Comparison of ENCODE assay signal across 18 cellular contexts in the genomic region with DNA sequence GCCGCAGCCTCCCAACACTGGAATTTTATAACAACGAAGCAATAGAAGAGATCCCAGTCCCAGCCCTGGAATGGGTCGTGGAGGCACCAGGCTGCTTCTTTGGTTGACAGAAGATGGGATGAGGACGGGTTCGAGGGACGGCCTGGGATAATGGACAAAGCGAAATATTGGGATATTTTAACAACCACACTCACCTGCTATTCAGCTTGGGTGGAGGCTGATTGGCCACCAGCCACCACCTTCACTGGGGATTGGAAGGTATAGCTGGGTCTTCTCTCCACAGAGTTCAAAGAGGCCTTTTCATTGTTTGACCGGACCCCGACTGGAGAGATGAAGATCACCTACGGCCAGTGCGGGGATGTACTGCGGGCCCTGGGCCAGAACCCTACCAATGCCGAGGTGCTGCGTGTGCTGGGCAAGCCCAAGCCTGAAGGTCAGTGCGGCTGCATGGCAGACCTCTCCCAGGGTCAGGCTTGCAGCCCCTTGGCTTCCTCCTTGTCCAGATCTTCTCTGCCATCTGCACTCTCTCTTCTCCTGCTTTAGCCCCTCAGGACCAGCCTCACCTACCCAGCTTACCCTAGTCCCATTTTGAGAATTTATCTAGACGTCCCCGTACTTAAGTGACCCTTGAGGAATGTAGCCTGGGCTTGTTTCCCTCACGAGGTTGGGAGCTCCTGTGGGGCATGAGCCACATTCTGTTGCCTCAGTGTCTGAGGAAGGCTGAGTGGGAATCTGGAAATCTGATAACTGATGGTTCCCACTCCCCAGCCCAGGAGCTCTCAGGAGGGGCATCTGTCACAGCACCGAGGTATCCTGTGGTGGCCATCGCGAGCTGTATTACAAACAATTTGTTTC. TPM values are rescaled to one million over a fixed set of nuclear protein-coding genes. Genes with fewer than 3 reads are reported as not detected.
DNase-seq lines count a peak whose midpoint lies in the region; ATAC-seq, FAIRE-seq and TF ChIP-seq lines count a peak whose summit lies in the region.
"Had no signal": no experiment of that assay in that cellular context is flagged by ENCODE, and none has a peak within 500 bp of the region (broad histone marks: within the 10 kb centered on the region; RNA-seq: fewer than 3 reads in every experiment).

No MANE protein-coding gene starts in this region.

- H3F3A ChIP-seq in Loucy (ENCODE audit: low read depth): no peaks in the 10 kb centered on the region; the same call in 1 of the 2 replicates

- H3K4me3 ChIP-seq in CD4-positive, CD25-positive, alpha-beta regulatory T cell (ENCODE audit: low read depth, low read length): no peak overlapping the region
- H3K4me3 ChIP-seq in Loucy (ENCODE audit: low read length, poor library complexity, severe bottlenecking) (peak overlapping the region; percentile 49), H1 (ENCODE audit: extremely low read depth in 1 of 4, insufficient read depth in 2 of 4, low read depth in 3 of 4, low read length in 4 of 4) (no peak overlapping the region), small intestine (ENCODE audit: low read depth in 1 of 2, low read length in 2 of 2) (no peak overlapping the region)
- H3K4me3 ChIP-seq: ascending aorta, stomach had no signal

- no peak for DNase-seq in CD4-positive, CD25-positive, alpha-beta regulatory T cell
- DNase-seq in H1 (ENCODE audit: low read depth in 1 of 2, low spot score in 2 of 2) (no peak), small intestine (no peak)
- no peak for DNase-seq in naive thymus-derived CD8-positive, alpha-beta T cell
- DNase-seq in activated T-cell treated with anti-CD3 and anti-CD28 coated beads, Interleukin-2, amount 50 U/mL, for 48 hours: no peak
- DNase-seq: activated gamma-delta T cell, cortex of kidney, NCI-H1930 had no signal

- no peaks in the 10 kb centered on the region for H3K27me3 Mint-ChIP-seq in CD4-positive, CD25-positive, alpha-beta regulatory T cell
- no peaks in the 10 kb centered on the region for H3K27me3 Mint-ChIP-seq in naive thymus-derived CD8-positive, alpha-beta T cell

- H3K79me1 ChIP-seq in H1 (ENCODE audit: low read depth, low read length): no peaks in the 10 kb centered on the region

- TF ChIP-seq EP300 in H1 (IDR thresholded peaks at IDR 0.05; ENCODE audit: borderline replicate concordance in 1 of 2, low read depth in 2 of 2, low read length in 2 of 2): no peak

- TF ChIP-seq CTCF in Loucy (conservative IDR thresholded peaks at IDR 0.05; ENCODE audit: low read length) (no peak), H1 (IDR thresholded peaks at IDR 0.05; ENCODE audit: control extremely low read depth in 1 of 3, insufficient read depth in 1 of 3, low read depth in 1 of 3, low read length in 3 of 3) (no peak)

- no peaks in the 10 kb centered on the region for H3K23me2 ChIP-seq in H1 (ENCODE audit: low read depth, low read length)

- H3K79me2 ChIP-seq in Loucy (ENCODE audit: insufficient read depth, low read length) (no peaks in the 10 kb centered on the region), H1 (ENCODE audit: control insufficient read depth in 1 of 2, insufficient read depth in 2 of 2, low read length in 2 of 2) (no peaks in the 10 kb centered on the region)

- H4K91ac ChIP-seq in H1 (replicated peaks; ENCODE audit: insufficient read length, low read length): no peak overlapping the region

- H3K36me3 Mint-ChIP-seq in CD4-positive, CD25-positive, alpha-beta regulatory T cell: no peaks in the 10 kb centered on the region
- H3K36me3 Mint-ChIP-seq in naive thymus-derived CD8-positive, alpha-beta T cell: peaks cover 0 to 9% (median 0%) of the 10 kb centered on the region in 3 donors

- no peak overlapping the region for H3K23ac ChIP-seq in H1 (ENCODE audit: insufficient read length)

- no peaks in the 10 kb centered on the region for H3K9me3 ChIP-seq in CD4-positive, CD25-positive, alpha-beta regulatory T cell (ENCODE audit: control insufficient read depth in 2 of 2, low read length in 2 of 2)
- H3K9me3 ChIP-seq in Loucy (ENCODE audit: insufficient read depth, low read depth, low read length) (no peaks in the 10 kb centered on the region; the same call in 1 of the 2 replicates), H1 (ENCODE audit: insufficient read depth in 2 of 2, low read depth in 1 of 2, low read length in 1 of 2) (peaks cover 0 to 10% of the 10 kb centered on the region in 2 experiments; a peak in 2 of 4 replicates), small intestine (ENCODE audit: control insufficient read depth, low read depth) (no peaks in the 10 kb centered on the region)
- H3K9me3 ChIP-seq: ascending aorta, stomach had no signal

- H2BK20ac ChIP-seq in H1 (ENCODE audit: low read length): no peak overlapping the region

- no peak overlapping the region for H2BK15ac ChIP-seq in H1 (ENCODE audit: low read length)

- H2BK12ac ChIP-seq in H1 (ENCODE audit: low read depth, low read length): no peak overlapping the region

- no peak overlapping the region for H2BK5ac ChIP-seq in H1 (ENCODE audit: low read depth, low read length)

- ATAC-seq in CD4-positive, CD25-positive, alpha-beta regulatory T cell (ENCODE audit: low read depth in 2 of 2): no peak
- no peak for ATAC-seq in naive thymus-derived CD8-positive, alpha-beta T cell
- ATAC-seq in GM21723 (IDR thresholded peaks at IDR 0.05; ENCODE audit: unreplicated experiment): no peak
- ATAC-seq: HCT116 had no signal

- CTCF ChIA-PET in H1 (lab: Charles Lee; ENCODE audit: partially characterized antibody): interaction anchor here (0.6 to 4.2 kb wide), 9 partner anchors 10 to 398 kb away, joined by 3 to 24 read pairs (median 4); a partner anchor contains a TSS

- H3K56ac ChIP-seq in H1 (replicated peaks; ENCODE audit: insufficient read length, low read depth, low read length): no peak overlapping the region

- H3K4me1 ChIP-seq in CD4-positive, CD25-positive, alpha-beta regulatory T cell (ENCODE audit: control insufficient read depth, insufficient read depth, low read length, poor library complexity, severe bottlenecking): peaks cover 7% of the 10 kb centered on the region
- H3K4me1 ChIP-seq in Loucy (ENCODE audit: insufficient read depth, low read length, poor library complexity, severe bottlenecking) (peaks cover 61% of the 10 kb centered on the region), H1 (replicated peaks in 1 of 4; ENCODE audit: control insufficient read depth in 3 of 4, insufficient read depth in 4 of 4, low read length in 3 of 4) (peaks cover 0 to 7% (median 4%) of the 10 kb centered on the region in 4 experiments; a peak in 6 of 7 replicates), small intestine (ENCODE audit: control insufficient read depth in 2 of 2, insufficient read depth in 1 of 2, low read depth in 1 of 2, low read length in 1 of 2) (peaks cover 6 to 10% of the 10 kb centered on the region in 2 donors)

- H3K9me2 ChIP-seq in Loucy (replicated peaks; ENCODE audit: low read depth, low read length): no peaks in the 10 kb centered on the region

- H3K14ac ChIP-seq in H1 (ENCODE audit: insufficient read length): peak overlapping the region; percentile 31

- H4K20me1 ChIP-seq in Loucy (ENCODE audit: insufficient read depth, low read length, poor library complexity, severe bottlenecking) (no peaks in the 10 kb centered on the region), H1 (replicated peaks in 1 of 2; ENCODE audit: control insufficient read depth in 1 of 2, insufficient read depth in 2 of 2, low read length in 2 of 2) (no peaks in the 10 kb centered on the region)

- H3K9ac ChIP-seq in Loucy (ENCODE audit: low read depth, low read length, poor library complexity, severe bottlenecking) (peak overlapping the region; percentile 62), H1 (replicated peaks in 1 of 4; ENCODE audit: extremely low read depth in 1 of 4, low read depth in 3 of 4, low read length in 3 of 4) (no peak overlapping the region)

- H3K9me3 Mint-ChIP-seq in CD4-positive, CD25-positive, alpha-beta regulatory T cell: peaks cover 0 to 1% (median 0%) of the 10 kb centered on the region in 7 donors
- H3K9me3 Mint-ChIP-seq in naive thymus-derived CD8-positive, alpha-beta T cell: peaks cover 0 to 11% (median 0%) of the 10 kb centered on the region in 9 donors

- peaks cover 0 to 35% (median 5%) of the 10 kb centered on the region in 4 donors for H3K4me1 Mint-ChIP-seq in CD4-positive, CD25-positive, alpha-beta regulatory T cell
- H3K4me1 Mint-ChIP-seq in naive thymus-derived CD8-positive, alpha-beta T cell: peaks cover 16 to 54% (median 39%) of the 10 kb centered on the region in 4 donors

- H3K27ac ChIP-seq in CD4-positive, CD25-positive, alpha-beta regulatory T cell (ENCODE audit: insufficient read depth, low read length, poor library complexity, severe bottlenecking): no peak overlapping the region
- H3K27ac ChIP-seq in H1 (ENCODE audit: low read depth, low read length) (no peak overlapping the region), small intestine (ENCODE audit: low read depth in 1 of 2, low read length in 1 of 2) (no peak overlapping the region)
- H3K27ac ChIP-seq: ascending aorta, VCaP had no signal

- no peak overlapping the region for H3K4ac ChIP-seq in H1 (replicated peaks; ENCODE audit: insufficient read length, low read depth, low read length)

- H3K27ac Mint-ChIP-seq in CD4-positive, CD25-positive, alpha-beta regulatory T cell: peak overlapping the region in 2 of 3 donors; percentile 8 to 15
- H3K27ac Mint-ChIP-seq in naive thymus-derived CD8-positive, alpha-beta T cell: peak overlapping the region; percentile 40 to 90 (median 86)
- H3K27ac Mint-ChIP-seq: IgD-negative memory B cell had no signal

- H3K4me3 Mint-ChIP-seq in CD4-positive, CD25-positive, alpha-beta regulatory T cell: peak overlapping the region in 1 of 4 donors; percentile 9
- H3K4me3 Mint-ChIP-seq in naive thymus-derived CD8-positive, alpha-beta T cell: peak overlapping the region in 9 of 10 donors; percentile 20 to 74 (median 60)

- TF ChIP-seq RAD21 in H1 (IDR thresholded peaks at IDR 0.05 in 1 of 2, conservative IDR thresholded peaks at IDR 0.05 in 1 of 2; ENCODE audit: low read depth in 2 of 2, low read length in 2 of 2): no peak

- no peak for FAIRE-seq in H1 (lab: Jason Lieb, UNC)
- no peak for FAIRE-seq in small intestine (lab: Jason Lieb, UNC)

- H3K18ac ChIP-seq in H1 (ENCODE audit: extremely low read depth, low read length): no peak overlapping the region; the same call in 1 of the 2 replicates

- H2AK5ac ChIP-seq in H1 (ENCODE audit: low read depth, low read length): no peak overlapping the region

- WGBS in H1 (ENCODE audit: extremely low coverage in 1 of 2, insufficient coverage in 1 of 2, insufficient read length in 1 of 2, insufficient replicate concordance in 2 of 2, low coverage in 1 of 2, low lambda C conversion rate in 2 of 2, missing lambda C conversion rate in 1 of 2), 2 experiments: 88% methylated on average over 21 of the region's 21 CpGs; no CpG with 5 or more reads in 1 of the 2 experiments
- WGBS in small intestine, 3 donors: 91 to 94% (median 92%) methylated on average over 19 to 21 of the region's 21 CpGs

- H2AFZ ChIP-seq in Loucy (ENCODE audit: low read length): no peak overlapping the region
- H2AFZ ChIP-seq in H1 (ENCODE audit: low read length): no peak overlapping the region

- H4K5ac ChIP-seq in H1 (ENCODE audit: insufficient read length, low read depth, low read length): no peak overlapping the region

- H3K4me2 ChIP-seq in Loucy (ENCODE audit: low read depth, low read length, poor library complexity, severe bottlenecking): peak overlapping the region; percentile 81
- peak overlapping the region; percentile 17 to 24; a peak in 2 of 4 replicates for H3K4me2 ChIP-seq in H1 (ENCODE audit: insufficient read depth in 1 of 2, low read depth in 2 of 2, low read length in 2 of 2)

- no peaks in the 10 kb centered on the region for H3K36me3 ChIP-seq in CD4-positive, CD25-positive, alpha-beta regulatory T cell (ENCODE audit: control insufficient read depth, insufficient read depth, low read length)
- H3K36me3 ChIP-seq in Loucy (ENCODE audit: insufficient read depth, low read length) (no peaks in the 10 kb centered on the region), H1 (ENCODE audit: control insufficient read depth in 2 of 4, insufficient read depth in 4 of 4, low read length in 3 of 4) (no peaks in the 10 kb centered on the region), small intestine (ENCODE audit: control insufficient read depth in 2 of 2, insufficient read depth in 2 of 2, low read length in 2 of 2) (no peaks in the 10 kb centered on the region)
- H3K36me3 ChIP-seq: ascending aorta, stomach had no signal

- no peak for TF ChIP-seq POLR2A in H1 (IDR thresholded peaks at IDR 0.05; ENCODE audit: control extremely low read depth in 1 of 2, low read depth in 2 of 2, low read length in 2 of 2)

- H4K8ac ChIP-seq in H1 (ENCODE audit: extremely low read depth, insufficient read depth, low read length): peak overlapping the region; percentile 62

- POLR2A ChIA-PET in H1 (lab: Charles Lee; ENCODE audit: partially characterized antibody): interaction anchor here (0.8 kb wide), 1 partner anchor 104 kb away, joined by 4 read pairs; a partner anchor contains a TSS
- POLR2A ChIA-PET in naive thymus-derived CD8-positive, alpha-beta T cell (lab: Charles Lee): interaction anchor here (0.8 to 1.4 kb wide), 2 partner anchors 22 to 104 kb away, joined by 4 to 5 read pairs; a partner anchor contains a TSS

- no peaks in the 10 kb centered on the region for H3K27me3 ChIP-seq in CD4-positive, CD25-positive, alpha-beta regulatory T cell (ENCODE audit: control insufficient read depth, insufficient read depth, low read length)
- H3K27me3 ChIP-seq in Loucy (ENCODE audit: insufficient read depth, low read length, poor library complexity, severe bottlenecking): no peaks in the 10 kb centered on the region
- H3K27me3 ChIP-seq in H1 (replicated peaks in 1 of 4; ENCODE audit: control insufficient read depth in 3 of 4, extremely low read depth in 1 of 4, insufficient read depth in 3 of 4, low read length in 3 of 4): no peaks in the 10 kb centered on the region
- H3K27me3 ChIP-seq in small intestine (ENCODE audit: control insufficient read depth in 2 of 2, insufficient read depth in 2 of 2, low read length in 2 of 2): no peaks in the 10 kb centered on the region
- H3K27me3 ChIP-seq: ascending aorta, stomach had no signal

- no peak overlapping the region for H2BK120ac ChIP-seq in H1 (replicated peaks; ENCODE audit: low read depth, low read length)

RNA-seq across cellular contexts. Expression of a gene that starts 10.7 kb away (rescaled TPM):
- total RNA-seq in CD4-positive, CD25-positive, alpha-beta regulatory T cell: not detected
- not detected for polyA plus RNA-seq in CD4-positive, CD25-positive, alpha-beta regulatory T cell
- total RNA-seq in H1 (2021; fragmentation: NEBNext Ultra II Directional; extraction: Animal tissue kit (Norgen Biotek cat#: 25700)): not detected in 2 replicates
- polyA plus RNA-seq in H1 (2011; rRNA removed): 0.12 and 0.13 TPM in 2 replicates
- polyA plus RNA-seq in H1 (2011; cell fraction: cytosol; rRNA removed): 0.14 TPM
- 0.20 TPM for polyA plus RNA-seq in H1 (2011; cell fraction: nucleus; rRNA removed)
- 0.44 to 0.55 TPM in 2 of 4 replicates, not detected in the others for polyA plus RNA-seq in H1 (2012, experiment 1 of 2)
- polyA plus RNA-seq in H1 (2012, experiment 2 of 2): 0.71 TPM
- not detected for polyA plus RNA-seq in H1 (2013, experiment 1 of 2)
- 0.06 TPM for polyA plus RNA-seq in H1 (2013, experiment 2 of 2)
- not detected in 2 replicates for polyA minus RNA-seq in H1 (2011; rRNA and poly(A)+ RNA removed)
- not detected for polyA minus RNA-seq in H1 (2011; cell fraction: cytosol; rRNA and poly(A)+ RNA removed)
- not detected for polyA minus RNA-seq in H1 (2011; cell fraction: nucleus; rRNA and poly(A)+ RNA removed)
- not detected for total RNA-seq in naive thymus-derived CD8-positive, alpha-beta T cell
- polyA plus RNA-seq in naive thymus-derived CD8-positive, alpha-beta T cell: not detected
- under 1 TPM in 1 of 3 donors, not detected in 2; 0.31 TPM for polyA plus RNA-seq in small intestine
- total RNA-seq: ascending aorta, fibroblast of villous mesenchyme, osteocyte, ureter had no signal
- polyA plus RNA-seq: IgD-negative memory B cell had no signal

RNA-seq across cellular contexts. Expression of a gene that starts 30.8 kb away (rescaled TPM):
- 63.5 TPM for total RNA-seq in CD4-positive, CD25-positive, alpha-beta regulatory T cell
- polyA plus RNA-seq in CD4-positive, CD25-positive, alpha-beta regulatory T cell: 100 to 1,000 TPM in 1 of 4 donors, 10 to 100 TPM in 3; 76.4 to 114 (median 96.8) TPM
- total RNA-seq in H1 (2021; fragmentation: NEBNext Ultra II Directional; extraction: Animal tissue kit (Norgen Biotek cat#: 25700)): 87.5 and 93.7 TPM in 2 replicates
- polyA plus RNA-seq in H1 (2011; rRNA removed): 26.0 and 41.9 TPM in 2 replicates
- 26.0 TPM for polyA plus RNA-seq in H1 (2011; cell fraction: cytosol; rRNA removed)
- polyA plus RNA-seq in H1 (2011; cell fraction: nucleus; rRNA removed): 24.5 TPM
- polyA plus RNA-seq in H1 (2012, experiment 1 of 2): 35.1 to 55.5 TPM (median 51.0 TPM) in 4 replicates
- 2.2 TPM for polyA plus RNA-seq in H1 (2012, experiment 2 of 2)
- polyA plus RNA-seq in H1 (2013, experiment 1 of 2): 33.0 TPM
- polyA plus RNA-seq in H1 (2013, experiment 2 of 2): 35.1 TPM
- 111 and 136 TPM in 2 replicates for polyA minus RNA-seq in H1 (2011; rRNA and poly(A)+ RNA removed)
- polyA minus RNA-seq in H1 (2011; cell fraction: cytosol; rRNA and poly(A)+ RNA removed): 56.9 TPM
- 54.4 TPM for polyA minus RNA-seq in H1 (2011; cell fraction: nucleus; rRNA and poly(A)+ RNA removed)
- total RNA-seq in naive thymus-derived CD8-positive, alpha-beta T cell: 10 to 100 TPM; 62.2 to 70.7 TPM
- 10 to 100 TPM; 55.8 to 77.0 (median 71.5) TPM for polyA plus RNA-seq in naive thymus-derived CD8-positive, alpha-beta T cell
- 10 to 100 TPM in 2 of 3 donors, 1 to 10 TPM in 1; 5.9 to 25.2 (median 13.9) TPM for polyA plus RNA-seq in small intestine

RNA-seq across cellular contexts. Expression of a gene that starts 33.8 kb away (rescaled TPM):
- total RNA-seq in CD4-positive, CD25-positive, alpha-beta regulatory T cell: 18.4 TPM
- under 1 TPM in 1 of 4 donors, not detected in 3; 0.05 TPM for polyA plus RNA-seq in CD4-positive, CD25-positive, alpha-beta regulatory T cell
- total RNA-seq in H1 (2021; fragmentation: NEBNext Ultra II Directional; extraction: Animal tissue kit (Norgen Biotek cat#: 25700)): 0.09 TPM in 1 of 2 replicates, not detected in the other
- polyA plus RNA-seq in H1 (2011; rRNA removed): 0.08 and 0.09 TPM in 2 replicates
- 0.10 TPM for polyA plus RNA-seq in H1 (2011; cell fraction: cytosol; rRNA removed)
- 0.14 TPM for polyA plus RNA-seq in H1 (2011; cell fraction: nucleus; rRNA removed)
- 0.07 to 0.31 TPM (median 0.17 TPM) in 4 replicates for polyA plus RNA-seq in H1 (2012, experiment 1 of 2)
- 0.04 TPM for polyA plus RNA-seq in H1 (2012, experiment 2 of 2)
- 0.02 TPM for polyA plus RNA-seq in H1 (2013, experiment 1 of 2)
- 0.09 TPM for polyA plus RNA-seq in H1 (2013, experiment 2 of 2)
- 0.16 and 0.46 TPM in 2 replicates for polyA minus RNA-seq in H1 (2011; rRNA and poly(A)+ RNA removed)
- not detected for polyA minus RNA-seq in H1 (2011; cell fraction: cytosol; rRNA and poly(A)+ RNA removed)
- polyA minus RNA-seq in H1 (2011; cell fraction: nucleus; rRNA and poly(A)+ RNA removed): 0.30 TPM
- not detected for total RNA-seq in naive thymus-derived CD8-positive, alpha-beta T cell
- not detected for polyA plus RNA-seq in naive thymus-derived CD8-positive, alpha-beta T cell
- polyA plus RNA-seq in small intestine: 1 to 10 TPM in 1 of 3 donors, under 1 TPM in 2; 0.54 to 4.8 (median 0.67) TPM
